In genomic region chr6:30873137-30873640, GRCh38 we compare ENCODE assay signal across 1 cellular context.
A peak's percentile ranks its signal among the peaks of the same experiment; 100 is the strongest.
TF ChIP-seq lines count a peak whose summit lies in the region.

No MANE protein-coding gene starts in this region.

TF ChIP-seq in K562, 482 proteins besides CTCF, POLR2A, EP300 and RAD21 (continues in another document):
- no peak for TF ChIP-seq BRF1 (IDR thresholded peaks at IDR 0.05; ENCODE audit: borderline replicate concordance, extremely low read depth, insufficient read length)
- no peak for TF ChIP-seq YBX1 (IDR thresholded peaks at IDR 0.05)
- TF ChIP-seq KDM2B (CRISPR knock-in tag; IDR thresholded peaks at IDR 0.05): no peak
- no peak for TF ChIP-seq ZBTB11 (CRISPR knock-in tag; IDR thresholded peaks at IDR 0.05)
- TF ChIP-seq CREB3L1 (IDR thresholded peaks at IDR 0.05; ENCODE audit: borderline replicate concordance, low read depth): no peak
- TF ChIP-seq ZNF239 (CRISPR knock-in tag; IDR thresholded peaks at IDR 0.05): no peak
- no peak for TF ChIP-seq ZNF740 (CRISPR knock-in tag; IDR thresholded peaks at IDR 0.05)
- TF ChIP-seq ZNF740 (tag; IDR thresholded peaks at IDR 0.05): no peak
- no peak for TF ChIP-seq ZBED1 (IDR thresholded peaks at IDR 0.05)
- TF ChIP-seq ZNF583 (CRISPR knock-in tag; IDR thresholded peaks at IDR 0.05): no peak
- no peak for TF ChIP-seq CEBPB (tag; IDR thresholded peaks at IDR 0.05)
- TF ChIP-seq TCF7 (IDR thresholded peaks at IDR 0.05; ENCODE audit: borderline replicate concordance): no peak
- no peak for TF ChIP-seq CREB5 (CRISPR knock-in tag; IDR thresholded peaks at IDR 0.05)
- no peak for TF ChIP-seq DACH1 (IDR thresholded peaks at IDR 0.05; ENCODE audit: partially characterized antibody)
- TF ChIP-seq ZNF644 (tag; IDR thresholded peaks at IDR 0.05; ENCODE audit: low read depth): peak; percentile 6; the same call in 1 of the 2 replicates
- no peak for TF ChIP-seq NR2F6 (CRISPR knock-in tag; IDR thresholded peaks at IDR 0.05)
- TF ChIP-seq BRD4 (IDR thresholded peaks at IDR 0.05): no peak; the same call in 1 of the 2 replicates
- no peak for TF ChIP-seq GTF2F1 (IDR thresholded peaks at IDR 0.05; ENCODE audit: low read depth, low read length)
- 0 out of 2 replicates have a peak, but pooled peaks have one; percentile 28 for TF ChIP-seq HBP1 (CRISPR knock-in tag; IDR thresholded peaks at IDR 0.05)
- TF ChIP-seq LEF1 (IDR thresholded peaks at IDR 0.05): no peak
- TF ChIP-seq SUPT5H (IDR thresholded peaks at IDR 0.05): peak; percentile 59
- no peak for TF ChIP-seq CHD7 (IDR thresholded peaks at IDR 0.05; ENCODE audit: low read depth, low read length)
- no peak for TF ChIP-seq RBM14 (IDR thresholded peaks at IDR 0.05; ENCODE audit: borderline replicate concordance, insufficient read depth, low read depth, low read length)
- TF ChIP-seq ATF1 (CRISPR knock-in tag; IDR thresholded peaks at IDR 0.05): no peak
- TF ChIP-seq ATF1 (tag; IDR thresholded peaks at IDR 0.05): no peak
- TF ChIP-seq RBM25 (IDR thresholded peaks at IDR 0.05; ENCODE audit: low read depth, low read length, severe bottlenecking): no peak
- no peak for TF ChIP-seq BHLHE40 (IDR thresholded peaks at IDR 0.05; ENCODE audit: low read length)
- TF ChIP-seq PREB (CRISPR knock-in tag; IDR thresholded peaks at IDR 0.05): no peak
- 0 out of 2 replicates have a peak, but pooled peaks have one; percentile 20 for TF ChIP-seq MIER1 (IDR thresholded peaks at IDR 0.05; ENCODE audit: low read depth)
- TF ChIP-seq PHF8 (IDR thresholded peaks at IDR 0.05; ENCODE audit: borderline replicate concordance, low read length): peak; percentile 23; the same call in 1 of the 2 replicates
- TF ChIP-seq PRDM10 (IDR thresholded peaks at IDR 0.05; ENCODE audit: partially characterized antibody): no peak
